18 cellular contexts compared by ENCODE assay signal in genomic region chr2:30923575-30923974, GRCh38.
A peak's percentile ranks its signal among the peaks of the same experiment; 100 is the strongest.
DNase-seq lines count a peak whose midpoint lies in the region; ATAC-seq, FAIRE-seq and TF ChIP-seq lines count a peak whose summit lies in the region.
"Had no signal": no experiment of that assay in that cellular context is flagged by ENCODE, and none has a peak within 500 bp of the region (broad histone marks: within the 10 kb centered on the region; RNA-seq: fewer than 3 reads in every experiment).

No MANE protein-coding gene starts in this region.

- FAIRE-seq in RCC 7860 (lab: Jason Lieb, UNC) = no peak
- FAIRE-seq: D721Med, GM12892, GM18507, H1 had no signal

- H4K20me1 ChIP-seq in H9 (ENCODE audit: control insufficient read depth, insufficient read depth, insufficient read length) = peaks cover 2% of the 10 kb centered on the region

- no peak overlapping the region for H2BK120ac ChIP-seq in H9 (ENCODE audit: low read depth, low read length, poor library complexity, severe bottlenecking)

- H3K36me3 ChIP-seq in endodermal cell (ENCODE audit: control insufficient read depth, insufficient read depth, low read length) = no peaks in the 10 kb centered on the region
- H3K36me3 ChIP-seq: HAP-1 had no signal

- H3K27ac Mint-ChIP-seq in H9 (0 out of 7 replicates have a peak overlapping the region, but pooled peaks of 1 of the 3 experiments have one; percentile 29), endodermal cell (no peak overlapping the region)
- H3K27ac Mint-ChIP-seq: CD4-positive, CD25-positive, alpha-beta regulatory T cell; CD8-positive, alpha-beta memory T cell had no signal

- no peak overlapping the region for H3K14ac ChIP-seq in H9 (ENCODE audit: insufficient read depth, low read length)

- no peak overlapping the region for H4K91ac ChIP-seq in H9 (ENCODE audit: insufficient read length, low read depth, low read length)

- H3K9ac ChIP-seq in H9 (ENCODE audit: extremely low read depth, insufficient read length, low read length) = no peak overlapping the region
- no peak overlapping the region for H3K9ac ChIP-seq in endodermal cell (ENCODE audit: extremely low read depth, low read length, poor library complexity, severe bottlenecking)

- no peak overlapping the region for H3K4me3 ChIP-seq in endodermal cell (ENCODE audit: low read length)
- H3K4me3 ChIP-seq: HAP-1 had no signal

- H3K4me1 ChIP-seq in H9 (ENCODE audit: insufficient read depth, low read length) (no peaks in the 10 kb centered on the region), endodermal cell (ENCODE audit: control insufficient read depth, insufficient read depth, low read length) (no peaks in the 10 kb centered on the region)
- H3K4me1 ChIP-seq: Caco-2, HAP-1 had no signal

- no peak overlapping the region for H3K23ac ChIP-seq in H9 (ENCODE audit: insufficient read length, low read depth, low read length)

- H3K9me3 Mint-ChIP-seq in H9 (no peaks in the 10 kb centered on the region), endodermal cell (no peaks in the 10 kb centered on the region)
- H3K9me3 Mint-ChIP-seq: CD4-positive, CD25-positive, alpha-beta regulatory T cell; CD8-positive, alpha-beta memory T cell had no signal

- peak; percentile 19 for DNase-seq in activated effector memory CD4-positive, alpha-beta T cell treated with anti-CD3 and anti-CD28 coated beads, Interleukin-2, amount 50 U/mL, for 16 hours
- DNase-seq in activated effector memory CD4-positive, alpha-beta T cell treated with Interleukin-2 at 50 U/mL for 16 hours = no peak
- DNase-seq in H9 (peak; percentile 38), endodermal cell (peak; percentile 62), RCC 7860 (ENCODE audit: low spot score) (no peak), DMS79 (lab: John Stamatoyannopoulos, UW) (no peak)
- DNase-seq: 8988T; Caco-2; CD4-positive, CD25-positive, alpha-beta regulatory T cell; CD8-positive, alpha-beta memory T cell; GDM1 had no signal

- H3K27me3 Mint-ChIP-seq in H9 (ENCODE audit: low read depth) (no peaks in the 10 kb centered on the region; the same call in 1 of the 2 replicates), endodermal cell (ENCODE audit: insufficient read depth) (no peaks in the 10 kb centered on the region)

- no peak overlapping the region for H4K8ac ChIP-seq in H9 (replicated peaks; ENCODE audit: insufficient read length, low read depth, low read length)

- no peak for TF ChIP-seq CTCF in H9 (conservative IDR thresholded peaks at IDR 0.05)
- TF ChIP-seq CTCF in endodermal cell (conservative IDR thresholded peaks at IDR 0.05) = no peak

- H3K9me3 ChIP-seq in H9 (ENCODE audit: control insufficient read depth, low read depth, low read length) (no peaks in the 10 kb centered on the region), endodermal cell (ENCODE audit: control insufficient read depth, low read length) (no peaks in the 10 kb centered on the region)
- H3K9me3 ChIP-seq: BLaER1 treated with 17β-estradiol and CSF1 and Interleukin-3, amounts not matched to agents 10 nM and 100 nM; Caco-2; HAP-1 had no signal

- no peaks in the 10 kb centered on the region for H3K23me2 ChIP-seq in H9 (ENCODE audit: insufficient read length, low read depth, low read length, poor library complexity, severe bottlenecking)

- H3T11ph ChIP-seq in H9 (ENCODE audit: low read length) = no peak overlapping the region

- no peaks in the 10 kb centered on the region for H3K79me1 ChIP-seq in H9 (ENCODE audit: insufficient read depth, low read depth, low read length, poor library complexity, severe bottlenecking)

- no peaks in the 10 kb centered on the region for H3K79me2 ChIP-seq in H9 (ENCODE audit: insufficient read depth, low read length)

- H3K27me3 ChIP-seq in H9 (ENCODE audit: insufficient read depth, low read length) = no peaks in the 10 kb centered on the region
- H3K27me3 ChIP-seq in endodermal cell (ENCODE audit: control insufficient read depth, insufficient read depth, low read length, poor library complexity, severe bottlenecking) = no peaks in the 10 kb centered on the region
- H3K27me3 ChIP-seq: BLaER1 treated with 17β-estradiol and CSF1 and Interleukin-3, amounts not matched to agents 10 nM and 100 nM had no signal

- H3K4me3 Mint-ChIP-seq in H9 = no peak overlapping the region
- no peak overlapping the region for H3K4me3 Mint-ChIP-seq in endodermal cell
- H3K4me3 Mint-ChIP-seq: CD4-positive, CD25-positive, alpha-beta regulatory T cell; CD8-positive, alpha-beta memory T cell had no signal

- no peak overlapping the region for H2BK20ac ChIP-seq in H9 (ENCODE audit: low read depth, low read length, poor library complexity, severe bottlenecking)

- no peak for ATAC-seq in GM21723 (IDR thresholded peaks at IDR 0.05; ENCODE audit: unreplicated experiment)

- H3K4me1 Mint-ChIP-seq in H9 (no peaks in the 10 kb centered on the region), endodermal cell (no peaks in the 10 kb centered on the region)
- H3K4me1 Mint-ChIP-seq: CD4-positive, CD25-positive, alpha-beta regulatory T cell; CD8-positive, alpha-beta memory T cell had no signal

- no peak overlapping the region for H2AK5ac ChIP-seq in H9 (ENCODE audit: insufficient read length, low read length)

- no peak overlapping the region for H3K18ac ChIP-seq in H9 (ENCODE audit: insufficient read length, low read depth, low read length)

- H3K36me3 Mint-ChIP-seq in H9 (ENCODE audit: insufficient read depth in 1 of 3, low read depth in 3 of 3) (no peaks in the 10 kb centered on the region), endodermal cell (ENCODE audit: low read depth) (no peaks in the 10 kb centered on the region)
- H3K36me3 Mint-ChIP-seq: CD4-positive, CD25-positive, alpha-beta regulatory T cell; CD8-positive, alpha-beta memory T cell had no signal

- H3K4me2 ChIP-seq in H9 (ENCODE audit: insufficient read depth, insufficient read length, low read length) = no peak overlapping the region

- H3K27ac ChIP-seq in H9 (ENCODE audit: insufficient read length, low read depth, low read length) = no peak overlapping the region
- H3K27ac ChIP-seq in endodermal cell (ENCODE audit: low read depth, low read length) = no peak overlapping the region

- no peak overlapping the region for H3K4ac ChIP-seq in H9 (ENCODE audit: low read depth, low read length)

- H2BK5ac ChIP-seq in H9 (ENCODE audit: insufficient read length, low read length) = no peak overlapping the region

- no peak overlapping the region for H2AFZ ChIP-seq in H9 (ENCODE audit: low read length)

- no CpG with 5 or more reads among the region's 4 CpGs for WGBS in H9 (ENCODE audit: extremely low coverage, insufficient read length, low lambda C conversion rate)
- WGBS in endodermal cell (ENCODE audit: insufficient coverage in 1 of 2, insufficient read length in 1 of 2), 2 experiments = 76 to 80% methylated on average over 4 of the region's 4 CpGs

- H4K5ac ChIP-seq in H9 (ENCODE audit: insufficient read length, low read depth, low read length) = no peak overlapping the region

- H3K56ac ChIP-seq in H9 (ENCODE audit: insufficient read length, low read depth, low read length) = no peak overlapping the region

- no peak overlapping the region for H2BK15ac ChIP-seq in H9 (ENCODE audit: low read depth, low read length)

- H2BK12ac ChIP-seq in H9 (ENCODE audit: insufficient read length, low read depth, low read length) = no peak overlapping the region

Comparison
In these comparisons a context has a peak if more than half of its experiments do, and no peak if none do; other contexts are left out.
1. DNase-seq: peak in activated effector memory CD4-positive, alpha-beta T cell treated with anti-CD3 and anti-CD28 coated beads, Interleukin-2, amount 50 U/mL, for 16 hours (single experiment), H9 (single experiment) and endodermal cell (single experiment); none in activated effector memory CD4-positive, alpha-beta T cell treated with Interleukin-2 at 50 U/mL for 16 hours (single experiment), RCC 7860 (single experiment) and DMS79 (single experiment).